ENCODE assay signal across 13 cellular contexts in the genomic region with DNA sequence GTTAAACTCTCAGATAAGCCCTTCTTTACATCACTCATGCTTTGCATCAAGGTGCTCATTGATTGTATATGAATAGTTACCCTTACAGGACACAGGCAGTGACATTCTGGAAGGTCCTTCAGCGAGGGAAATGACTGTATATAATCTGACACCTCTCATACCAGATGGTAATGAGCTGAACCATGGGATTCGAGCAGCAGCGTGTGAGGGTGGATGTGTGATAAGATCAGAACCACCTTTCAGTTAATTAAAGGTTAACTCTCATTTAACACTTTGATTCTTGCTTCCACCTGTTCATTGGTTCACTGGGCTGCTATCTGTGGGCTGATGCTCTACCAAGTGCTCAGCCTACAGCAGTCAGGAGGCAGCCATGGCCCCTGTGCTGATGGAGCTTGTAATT. TPM values are rescaled to one million over a fixed set of nuclear protein-coding genes. Genes with fewer than 3 reads are reported as not detected.
A peak's percentile ranks its signal among the peaks of the same experiment; 100 is the strongest.
DNase-seq lines count a peak whose midpoint lies in the region; ATAC-seq and TF ChIP-seq lines count a peak whose summit lies in the region.
"Had no signal": no experiment of that assay in that cellular context is flagged by ENCODE, and none has a peak within 500 bp of the region (broad histone marks: within the 10 kb centered on the region; RNA-seq: fewer than 3 reads in every experiment).

No MANE protein-coding gene starts in this region.

- TF ChIP-seq CTCF in CD14-positive monocyte (IDR thresholded peaks at IDR 0.05), result no peak

- peaks cover 57 to 63% of the 10 kb centered on the region in 2 donors for H3K36me3 Mint-ChIP-seq in CD14-positive monocyte
- peaks cover 96% of the 10 kb centered on the region for H3K36me3 Mint-ChIP-seq in activated T-helper 17 cell treated with anti-CD3 and anti-CD28 coated beads, Interleukin-2, amount 50 U/mL, for 72 hours (ENCODE audit: low read depth)
- H3K36me3 Mint-ChIP-seq in natural killer cell treated with Interleukin-12 subunit alpha and Interleukin-12 subunit beta and Interleukin-15 and Interleukin-18, amount 100 ng/mL, for 72 hours, result peaks cover 34% of the 10 kb centered on the region

- H3K27ac Mint-ChIP-seq in CD14-positive monocyte, result peak overlapping the region in 6 of 7 donors; percentile 69 to 99 (median 98)
- peak overlapping the region; percentile 46 for H3K27ac Mint-ChIP-seq in activated T-helper 17 cell treated with anti-CD3 and anti-CD28 coated beads, Interleukin-2, amount 50 U/mL, for 72 hours
- peak overlapping the region; percentile 46 to 62 for H3K27ac Mint-ChIP-seq in natural killer cell treated with Interleukin-12 subunit alpha and Interleukin-12 subunit beta and Interleukin-15 and Interleukin-18, amount 100 ng/mL, for 72 hours

- peaks cover 59% of the 10 kb centered on the region for H3K4me1 Mint-ChIP-seq in CD14-positive monocyte
- peaks cover 18% of the 10 kb centered on the region for H3K4me1 Mint-ChIP-seq in activated T-helper 17 cell treated with anti-CD3 and anti-CD28 coated beads, Interleukin-2, amount 50 U/mL, for 72 hours
- H3K4me1 Mint-ChIP-seq in natural killer cell treated with Interleukin-12 subunit alpha and Interleukin-12 subunit beta and Interleukin-15 and Interleukin-18, amount 100 ng/mL, for 72 hours (ENCODE audit: low read depth in 2 of 2), result peaks cover 65 to 67% of the 10 kb centered on the region in 2 donors

- peaks cover 0 to 4% (median 0%) of the 10 kb centered on the region in 3 donors for H3K27me3 Mint-ChIP-seq in CD14-positive monocyte (ENCODE audit: low read depth in 3 of 3)
- H3K27me3 Mint-ChIP-seq in activated T-helper 17 cell treated with anti-CD3 and anti-CD28 coated beads, Interleukin-2, amount 50 U/mL, for 72 hours, result no peaks in the 10 kb centered on the region
- no peaks in the 10 kb centered on the region for H3K27me3 Mint-ChIP-seq in natural killer cell treated with Interleukin-12 subunit alpha and Interleukin-12 subunit beta and Interleukin-15 and Interleukin-18, amount 100 ng/mL, for 72 hours
- H3K27me3 Mint-ChIP-seq: naive B cell had no signal

- DNase-seq in CD14-positive monocyte (ENCODE audit: low spot score) (no peak), Daoy (ENCODE audit: low read depth) (peak; percentile 46), NCI-H1694 (lab: John Stamatoyannopoulos, UW) (no peak)
- DNase-seq in natural killer cell treated with Interleukin-12 subunit alpha and Interleukin-12 subunit beta and Interleukin-15 and Interleukin-18, amount 100 ng/mL, for 72 hours (ENCODE audit: low spot score), result no peak
- DNase-seq: GOT3; naive B cell; NCI-H2081; stimulated activated CD8-positive, alpha-beta memory T cell treated with anti-CD3 and anti-CD28 coated beads, Interleukin-4, amount 100 ng/mL, for 48 hours had no signal

- ATAC-seq in activated T-helper 17 cell treated with anti-CD3 and anti-CD28 coated beads, Interleukin-2, amount 50 U/mL, for 72 hours (replicated peaks), result peak; percentile 75
- peak; percentile 69 to 88 for ATAC-seq in natural killer cell treated with Interleukin-12 subunit alpha and Interleukin-12 subunit beta and Interleukin-15 and Interleukin-18, amount 100 ng/mL, for 72 hours
- no peak for ATAC-seq in HG02642 (IDR thresholded peaks at IDR 0.05; ENCODE audit: poor library complexity, unreplicated experiment)
- ATAC-seq in HG03521 (IDR thresholded peaks at IDR 0.05; ENCODE audit: unreplicated experiment), result no peak
- ATAC-seq: K562, Panc1 had no signal

- intact Hi-C loops in CD14-positive monocyte (cut with micrococcal nuclease), result no loop called here

- no peak overlapping the region for H3K4me3 Mint-ChIP-seq in CD14-positive monocyte
- H3K4me3 Mint-ChIP-seq in activated T-helper 17 cell treated with anti-CD3 and anti-CD28 coated beads, Interleukin-2, amount 50 U/mL, for 72 hours, result no peak overlapping the region
- H3K4me3 Mint-ChIP-seq in natural killer cell treated with Interleukin-12 subunit alpha and Interleukin-12 subunit beta and Interleukin-15 and Interleukin-18, amount 100 ng/mL, for 72 hours, result peak overlapping the region; percentile 42

- no peaks in the 10 kb centered on the region for H3K9me3 Mint-ChIP-seq in CD14-positive monocyte
- H3K9me3 Mint-ChIP-seq in activated T-helper 17 cell treated with anti-CD3 and anti-CD28 coated beads, Interleukin-2, amount 50 U/mL, for 72 hours, result peaks cover 3% of the 10 kb centered on the region
- H3K9me3 Mint-ChIP-seq in natural killer cell treated with Interleukin-12 subunit alpha and Interleukin-12 subunit beta and Interleukin-15 and Interleukin-18, amount 100 ng/mL, for 72 hours, result no peaks in the 10 kb centered on the region
- H3K9me3 Mint-ChIP-seq: naive B cell had no signal

RNA-seq across cellular contexts. Expression of gene NEDD9, which starts 24.2 kb away (rescaled TPM):
- polyA plus RNA-seq in CD14-positive monocyte, result 10 to 100 TPM; 18.2 to 33.0 TPM
- 20.5 and 21.8 TPM in 2 replicates for total RNA-seq in Daoy (2014; rRNA removed; shearing (Covaris generic))
- 10 to 100 TPM; 36.9 to 39.4 TPM for total RNA-seq in activated T-helper 17 cell treated with anti-CD3 and anti-CD28 coated beads, Interleukin-2, amount 50 U/mL, for 72 hours
- total RNA-seq in natural killer cell treated with Interleukin-12 subunit alpha and Interleukin-12 subunit beta and Interleukin-15 and Interleukin-18, amount 100 ng/mL, for 72 hours, result 10 to 100 TPM; 59.9 to 81.3 TPM

Comparison
In these comparisons a context has a peak if more than half of its experiments do, and no peak if none do; other contexts are left out.
1. H3K27ac Mint-ChIP-seq: peak in every context shown above with its lines; median percentile 98 in CD14-positive monocyte; 54 in natural killer cell treated with Interleukin-12 subunit alpha and Interleukin-12 subunit beta and Interleukin-15 and Interleukin-18, amount 100 ng/mL, for 72 hours; 46 in activated T-helper 17 cell treated with anti-CD3 and anti-CD28 coated beads, Interleukin-2, amount 50 U/mL, for 72 hours.
2. ATAC-seq: peak in activated T-helper 17 cell treated with anti-CD3 and anti-CD28 coated beads, Interleukin-2, amount 50 U/mL, for 72 hours (single experiment) and natural killer cell treated with Interleukin-12 subunit alpha and Interleukin-12 subunit beta and Interleukin-15 and Interleukin-18, amount 100 ng/mL, for 72 hours (2 of 2); none in HG02642 (single experiment) and HG03521 (single experiment).